In genomic region chr9:17519761-17520160, GRCh38 we compare ENCODE assay signal across 1 cellular context.
TF ChIP-seq lines count a peak whose summit lies in the region.

No MANE protein-coding gene starts in this region.

TF ChIP-seq in HepG2, 621 proteins besides CTCF, POLR2A, EP300 and RAD21:
- TF ChIP-seq CERS6 (CRISPR knock-in tag; IDR thresholded peaks at IDR 0.05) (no peak), ZNF143 (CRISPR knock-in tag; IDR thresholded peaks at IDR 0.05) (peak; percentile 61; the same call in 1 of the 2 replicates), FLYWCH1 (CRISPR knock-in tag; IDR thresholded peaks at IDR 0.05) (no peak), ARID4A (CRISPR knock-in tag; IDR thresholded peaks at IDR 0.05; ENCODE audit: borderline replicate concordance) (no peak), EZH2 (conservative IDR thresholded peaks at IDR 0.05; ENCODE audit: low read depth, low read length) (no peak), ZNF83 (CRISPR knock-in tag; IDR thresholded peaks at IDR 0.05; ENCODE audit: borderline replicate concordance) (no peak), SCMH1 (CRISPR knock-in tag; IDR thresholded peaks at IDR 0.05; ENCODE audit: borderline replicate concordance) (no peak)
